In genomic region chr2:67923696-67924095, GRCh38 we compare ENCODE assay signal across 19 cellular contexts.
A peak's percentile ranks its signal among the peaks of the same experiment; 100 is the strongest.
DNase-seq lines count a peak whose midpoint lies in the region; ATAC-seq, FAIRE-seq and TF ChIP-seq lines count a peak whose summit lies in the region.
"Had no signal": no experiment of that assay in that cellular context is flagged by ENCODE, and none has a peak within 500 bp of the region (broad histone marks: within the 10 kb centered on the region; RNA-seq: fewer than 3 reads in every experiment).

No MANE protein-coding gene starts in this region.

- FAIRE-seq in GM12892 (lab: Jason Lieb, UNC): no peak
- FAIRE-seq: islet of Langerhans had no signal

- DNase-seq in EH (ENCODE audit: low read depth) (peak; percentile 35), Kasumi-1 (lab: John Stamatoyannopoulos, UW) (peak; percentile 24 to 32), RPMI7951 (ENCODE audit: low read depth) (peak; percentile 41), iris pigment epithelial cell (ENCODE audit: low read depth) (peak; percentile 13), GM12892 (ENCODE audit: insufficient read length) (no peak), osteoblast (ENCODE audit: insufficient read length, low spot score, missing footprints) (no peak)
- DNase-seq: activated CD4-positive, alpha-beta T cell treated with anti-CD3 and anti-CD28 coated beads, Interleukin-2, amount 10 ng/mL, durations not matched to agents 24 days and 14 days; GOT3; Karpas-422; mesenchymal stem cell; NCI-H187 treated with DMSO at 0.1 percent for 48 hours; stimulated activated CD4-positive, alpha-beta T cell treated with anti-CD3 and anti-CD28 coated beads, Interleukin-12 subunit alpha, Interleukin-12 subunit beta, amount 100 ng/mL, for 4 hours; T1000 had no signal

- no peaks in the 10 kb centered on the region for H3K27me3 ChIP-seq in osteoblast (ENCODE audit: insufficient read depth, low read length)
- H3K27me3 ChIP-seq: SJCRH30, tibial artery had no signal

- H3K4me3 ChIP-seq in osteoblast (ENCODE audit: insufficient read depth, low read length): no peak overlapping the region
- H3K4me3 ChIP-seq: SJCRH30, tibial artery had no signal

- no peak for TF ChIP-seq POLR2A in GM12892 (IDR thresholded peaks at IDR 0.05; ENCODE audit: low read depth, low read length)

- peaks cover 3% of the 10 kb centered on the region for H3K4me1 ChIP-seq in osteoblast (ENCODE audit: insufficient read depth, low read length)
- H3K4me1 ChIP-seq: SJCRH30 had no signal

- H4K20me1 ChIP-seq in osteoblast (ENCODE audit: insufficient read depth, low read length): no peaks in the 10 kb centered on the region

- H3K9me3 ChIP-seq in osteoblast (ENCODE audit: low read depth, low read length): no peaks in the 10 kb centered on the region
- H3K9me3 ChIP-seq: SJCRH30, tibial artery had no signal

- no peak for ATAC-seq in GM21526 (IDR thresholded peaks at IDR 0.05; ENCODE audit: low FRiP score, unreplicated experiment)
- ATAC-seq: esophagus mucosa; stimulated activated memory B cell treated with anti-CD40 and anti-IgM and Interleukin-4, amounts not matched to agents 10 μg/mL and 1 μg/mL and 100 μg/mL, for 72 hours had no signal

- no peaks in the 10 kb centered on the region for H3K79me2 ChIP-seq in osteoblast (ENCODE audit: insufficient read depth, low read length)

- H3K27ac ChIP-seq in osteoblast (ENCODE audit: low read depth, low read length): no peak overlapping the region
- H3K27ac ChIP-seq: SJCRH30, tibial artery had no signal

- H2AFZ ChIP-seq in osteoblast (ENCODE audit: low read length): no peak overlapping the region

- no peak for TF ChIP-seq CTCF in osteoblast (IDR thresholded peaks at IDR 0.05; ENCODE audit: extremely low read depth, low read depth, low read length)

- H3K36me3 ChIP-seq in osteoblast (ENCODE audit: insufficient read depth, low read length): no peaks in the 10 kb centered on the region
- H3K36me3 ChIP-seq: SJCRH30, tibial artery had no signal

- no peak overlapping the region for H3K4me2 ChIP-seq in osteoblast (ENCODE audit: insufficient read depth, low read length)

Comparison
In these comparisons a context has a peak if more than half of its experiments do, and no peak if none do; other contexts are left out.
1. DNase-seq: peak in EH (single experiment), Kasumi-1 (2 of 2), RPMI7951 (single experiment) and iris pigment epithelial cell (single experiment); none in GM12892 (single experiment) and osteoblast (single experiment).